ENCODE assay signal across 22 cellular contexts in the genomic region with DNA sequence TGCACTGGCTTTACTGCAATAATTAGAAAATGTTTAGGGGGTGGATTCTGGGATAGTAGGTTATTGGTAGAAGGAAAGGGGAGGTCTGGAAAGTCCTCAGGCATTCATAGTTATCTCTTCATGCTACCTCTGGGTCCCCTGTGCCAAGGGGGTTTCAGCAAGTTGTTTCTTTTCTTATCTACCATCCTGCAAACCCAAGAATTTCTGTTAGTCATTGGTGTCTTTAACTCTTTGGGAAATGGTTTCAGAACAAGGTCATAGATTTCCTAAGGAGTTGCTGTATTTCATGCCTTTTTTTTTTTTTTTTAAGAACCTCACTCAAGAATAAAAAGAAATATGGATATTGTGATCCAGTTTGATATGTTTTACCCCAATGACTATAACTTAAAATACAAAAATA.
DNase-seq lines count a peak whose midpoint lies in the region; ATAC-seq, FAIRE-seq and TF ChIP-seq lines count a peak whose summit lies in the region.
"Had no signal": no experiment of that assay in that cellular context is flagged by ENCODE, and none has a peak within 500 bp of the region (broad histone marks: within the 10 kb centered on the region; RNA-seq: fewer than 3 reads in every experiment).

No MANE protein-coding gene starts in this region.

- H3K9ac ChIP-seq in IMR-90 (ENCODE audit: low read depth, low read length) (no peak overlapping the region), SK-N-MC (ENCODE audit: insufficient read length) (no peak overlapping the region), astrocyte (ENCODE audit: low read length) (no peak overlapping the region)
- H3K9ac ChIP-seq: BLaER1 had no signal

- no peaks in the 10 kb centered on the region for H3K79me2 ChIP-seq in astrocyte (ENCODE audit: insufficient read depth, low read length)

- no peak overlapping the region for H4K5ac ChIP-seq in IMR-90 (ENCODE audit: low read depth, low read length)

- H3K4me1 Mint-ChIP-seq in astrocyte (ENCODE audit: low read depth, unreplicated experiment), result peaks cover 3% of the 10 kb centered on the region

- no peaks in the 10 kb centered on the region for H3K79me1 ChIP-seq in IMR-90 (ENCODE audit: low read depth in 1 of 2, low read length in 2 of 2)

- 0 out of 2 replicates have a peak, but pooled peaks cover 2% of the 10 kb centered on the region for H3K9me1 ChIP-seq in IMR-90 (ENCODE audit: insufficient read depth, low read length)

- H3K27me3 ChIP-seq in IMR-90 (ENCODE audit: control insufficient read depth, insufficient read depth, low read length), result no peaks in the 10 kb centered on the region
- H3K27me3 ChIP-seq in astrocyte (ENCODE audit: insufficient read depth, low read length), result no peaks in the 10 kb centered on the region
- H3K27me3 ChIP-seq: BE2C, BLaER1 had no signal

- dilution Hi-C loops in IMR-90 (cut with HindIII; ENCODE audit: low sequenced_read_pairs, unreplicated experiment), result no loop called here

- peak; percentile 19 for DNase-seq in IMR-90
- DNase-seq in SK-N-MC (ENCODE audit: low read depth, low spot score), result no peak
- peak; percentile 10 for DNase-seq in astrocyte (ENCODE audit: low read depth)
- DNase-seq in fibroblast of the aortic adventitia (ENCODE audit: low read depth), result peak; percentile 16
- no peak for DNase-seq in NCI-H2081 (lab: John Stamatoyannopoulos, UW)
- DNase-seq in C1 segment of cervical spinal cord (lab: John Stamatoyannopoulos, UW), result no peak
- DNase-seq: BE2C; Caco-2; Calu3; CD4-positive, alpha-beta T cell; CD8-positive, alpha-beta T cell; DMS79 treated with DMSO at 0.1 percent for 48 hours; GF-D8 had no signal

- peaks cover 9% of the 10 kb centered on the region for H3K27me3 Mint-ChIP-seq in astrocyte (ENCODE audit: low read depth, unreplicated experiment)
- H3K27me3 Mint-ChIP-seq: CD4-positive, alpha-beta T cell had no signal

- BruUV-seq in IMR-90 (replicated peaks; lab: Mats Ljungman, UMichigan), result no TSS peak

- H2AFZ ChIP-seq in IMR-90 (replicated peaks; ENCODE audit: low read length, poor library complexity) (no peak overlapping the region), astrocyte (ENCODE audit: low read depth, low read length) (no peak overlapping the region)

- H3K9me3 ChIP-seq in IMR-90 (ENCODE audit: control insufficient read depth, insufficient read depth, low read length), result no peaks in the 10 kb centered on the region
- no peaks in the 10 kb centered on the region for H3K9me3 ChIP-seq in SK-N-MC (ENCODE audit: low read depth, low read length)
- H3K9me3 ChIP-seq in astrocyte (ENCODE audit: insufficient read depth, low read depth, low read length), result no peaks in the 10 kb centered on the region
- H3K9me3 ChIP-seq: A549, BE2C, BLaER1, Caco-2 had no signal

- H3K27ac ChIP-seq in IMR-90 (ENCODE audit: insufficient read depth, low read length), result no peak overlapping the region
- H3K27ac ChIP-seq in SK-N-MC, result 0 out of 2 replicates have a peak overlapping the region, but pooled peaks have one; percentile 23
- no peak overlapping the region for H3K27ac ChIP-seq in astrocyte (ENCODE audit: low read depth, low read length)
- H3K27ac ChIP-seq: 22Rv1, A549, BLaER1, C4-2B had no signal

- H3K9me3 Mint-ChIP-seq in astrocyte (ENCODE audit: unreplicated experiment), result no peaks in the 10 kb centered on the region
- H3K9me3 Mint-ChIP-seq: CD4-positive, alpha-beta T cell; CD8-positive, alpha-beta T cell had no signal

- H3K4me3 ChIP-seq in IMR-90 (ENCODE audit: insufficient read depth, low read depth, low read length) (no peak overlapping the region), SK-N-MC (no peak overlapping the region), astrocyte (ENCODE audit: insufficient read depth, low read depth, low read length) (no peak overlapping the region), fibroblast of the aortic adventitia (ENCODE audit: low read depth, low read length) (no peak overlapping the region)
- H3K4me3 ChIP-seq: A549, BLaER1 had no signal

- H2BK5ac ChIP-seq in IMR-90 (ENCODE audit: low read depth, low read length, poor library complexity, severe bottlenecking), result no peak overlapping the region

- intact Hi-C loops in IMR-90 (cut with micrococcal nuclease), result no loop called here

- no peak for FAIRE-seq in astrocyte (lab: Jason Lieb, UNC)
- FAIRE-seq: A549, D721Med, G401.6, GM12891 had no signal

- H3K14ac ChIP-seq in IMR-90 (replicated peaks; ENCODE audit: low read depth, low read length), result no peak overlapping the region

- CTCF ChIA-PET in IMR-90 (lab: Yijun Ruan, JAX), result no interaction called here

- no peak overlapping the region for H2BK120ac ChIP-seq in IMR-90 (ENCODE audit: low read depth, low read length)

- no peak overlapping the region for H3K18ac ChIP-seq in IMR-90 (ENCODE audit: low read depth, low read length)

- TF ChIP-seq RAD21 in IMR-90 (IDR thresholded peaks at IDR 0.05; ENCODE audit: low read length), result no peak

- H3K4me2 ChIP-seq in IMR-90 (ENCODE audit: low read depth, low read length) (no peak overlapping the region), astrocyte (ENCODE audit: low read length) (no peak overlapping the region)
- H3K4me2 ChIP-seq: A549, BLaER1 had no signal

- H2BK15ac ChIP-seq in IMR-90 (ENCODE audit: low read depth, low read length), result no peak overlapping the region

- no peak for TF ChIP-seq POLR2A in IMR-90 (IDR thresholded peaks at IDR 0.05; ENCODE audit: low read depth, low read length)

- no peaks in the 10 kb centered on the region for H3K36me3 ChIP-seq in IMR-90 (ENCODE audit: control insufficient read depth, insufficient read depth, low read length)
- no peaks in the 10 kb centered on the region for H3K36me3 ChIP-seq in SK-N-MC (ENCODE audit: insufficient read depth, low read length)
- no peaks in the 10 kb centered on the region for H3K36me3 ChIP-seq in astrocyte (ENCODE audit: insufficient read depth, low read length)
- H3K36me3 ChIP-seq: BLaER1 had no signal

- ATAC-seq in IMR-90 (ENCODE audit: low read depth) (no peak), HG03469 (IDR thresholded peaks at IDR 0.05; ENCODE audit: unreplicated experiment) (no peak), GM18519 (IDR thresholded peaks at IDR 0.05; ENCODE audit: low FRiP score, unreplicated experiment) (no peak)
- ATAC-seq: A549; CD8-positive, alpha-beta T cell had no signal

- no peaks in the 10 kb centered on the region for H4K20me1 ChIP-seq in IMR-90 (ENCODE audit: insufficient read depth, low read length)
- no peaks in the 10 kb centered on the region for H4K20me1 ChIP-seq in astrocyte (ENCODE audit: insufficient read depth, low read length)
- H4K20me1 ChIP-seq: BLaER1 had no signal

- H3K4me3 Mint-ChIP-seq in astrocyte (ENCODE audit: unreplicated experiment), result no peak overlapping the region
- H3K4me3 Mint-ChIP-seq: CD4-positive, alpha-beta T cell; CD8-positive, alpha-beta T cell had no signal

- no peak overlapping the region for H2BK20ac ChIP-seq in IMR-90 (ENCODE audit: low read depth, low read length)

- H3K4ac ChIP-seq in IMR-90 (ENCODE audit: low read depth, low read length), result no peak overlapping the region

- POLR2A ChIA-PET in IMR-90 (lab: Charles Lee; ENCODE audit: unreplicated experiment), result no interaction called here

- TF ChIP-seq CTCF in IMR-90 (conservative IDR thresholded peaks at IDR 0.05; ENCODE audit: low read depth, low read length), result no peak
- no peak for TF ChIP-seq CTCF in astrocyte (IDR thresholded peaks at IDR 0.05; ENCODE audit: insufficient read depth, low read depth, low read length)
- no peak for TF ChIP-seq CTCF in fibroblast of the aortic adventitia (IDR thresholded peaks at IDR 0.05; ENCODE audit: insufficient read depth, low read length)

- no peak overlapping the region for H2AK5ac ChIP-seq in IMR-90 (ENCODE audit: low read depth, low read length)

- no peak overlapping the region for H4K8ac ChIP-seq in IMR-90 (ENCODE audit: low read depth in 2 of 2, low read length in 2 of 2)

- no peak overlapping the region for H3K27ac Mint-ChIP-seq in astrocyte (ENCODE audit: unreplicated experiment)
- H3K27ac Mint-ChIP-seq: CD4-positive, alpha-beta T cell; CD8-positive, alpha-beta T cell had no signal

- no peak overlapping the region for H4K91ac ChIP-seq in IMR-90 (ENCODE audit: insufficient read depth, low read depth, low read length)

- in situ Hi-C loops in IMR-90 (cut with MboI; ENCODE audit: low sequenced_read_pairs), result no loop called here

- H3K23ac ChIP-seq in IMR-90 (ENCODE audit: low read depth, low read length), result no peak overlapping the region

- no peak overlapping the region for H3K56ac ChIP-seq in IMR-90 (ENCODE audit: extremely low read depth, insufficient read depth, low read length)

- no peaks in the 10 kb centered on the region for H3K36me3 Mint-ChIP-seq in astrocyte (ENCODE audit: low read depth, unreplicated experiment)
- H3K36me3 Mint-ChIP-seq: CD8-positive, alpha-beta T cell had no signal

- H3K4me1 ChIP-seq in IMR-90 (ENCODE audit: control insufficient read depth, insufficient read depth, low read length) (no peaks in the 10 kb centered on the region), astrocyte (ENCODE audit: insufficient read depth, low read length) (no peaks in the 10 kb centered on the region)
- H3K4me1 ChIP-seq: A549, Caco-2 had no signal

- H2AK9ac ChIP-seq in IMR-90 (replicated peaks; ENCODE audit: low read depth, low read length, poor library complexity), result no peak overlapping the region

TF ChIP-seq in IMR-90, 13 proteins besides CTCF, POLR2A, EP300 and RAD21:
- TF ChIP-seq BHLHE40 (IDR thresholded peaks at IDR 0.05; ENCODE audit: low read depth, low read length) (no peak), NFE2L2 (IDR thresholded peaks at IDR 0.05; ENCODE audit: low read depth, low read length) (no peak), MXI1 (IDR thresholded peaks at IDR 0.05; ENCODE audit: borderline replicate concordance, low read depth, low read length) (no peak), FOS (IDR thresholded peaks at IDR 0.05; ENCODE audit: low read depth, low read length) (no peak), CHD1 (IDR thresholded peaks at IDR 0.05; ENCODE audit: low read depth, low read length) (no peak), MAFK (IDR thresholded peaks at IDR 0.05; ENCODE audit: low read depth, low read length) (no peak)
- TF ChIP-seq, protein P1, sequence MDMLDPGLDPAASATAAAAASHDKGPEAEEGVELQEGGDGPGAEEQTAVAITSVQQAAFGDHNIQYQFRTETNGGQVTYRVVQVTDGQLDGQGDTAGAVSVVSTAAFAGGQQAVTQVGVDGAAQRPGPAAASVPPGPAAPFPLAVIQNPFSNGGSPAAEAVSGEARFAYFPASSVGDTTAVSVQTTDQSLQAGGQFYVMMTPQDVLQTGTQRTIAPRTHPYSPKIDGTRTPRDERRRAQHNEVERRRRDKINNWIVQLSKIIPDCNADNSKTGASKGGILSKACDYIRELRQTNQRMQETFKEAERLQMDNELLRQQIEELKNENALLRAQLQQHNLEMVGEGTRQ (IDR thresholded peaks at IDR 0.05; ENCODE audit: low read depth, low read length), result no peak

Comparison
In these comparisons a context has a peak if more than half of its experiments do, and no peak if none do; other contexts are left out.
1. DNase-seq: peak in IMR-90 (single experiment), astrocyte (single experiment) and fibroblast of the aortic adventitia (single experiment); none in SK-N-MC (single experiment), NCI-H2081 (0 of 2) and C1 segment of cervical spinal cord (0 of 14).